Comparison of ENCODE assay signal across 31 cellular contexts in genomic region chr6:52942221-52942620, GRCh38. TPM values are rescaled to one million over a fixed set of nuclear protein-coding genes. Genes with fewer than 3 reads are reported as not detected.
"Had no signal": no experiment of that assay in that cellular context is flagged by ENCODE, and none has a peak within 500 bp of the region (broad histone marks: within the 10 kb centered on the region; RNA-seq: fewer than 3 reads in every experiment).

No MANE protein-coding gene starts in this region.

- H3K4me3 ChIP-seq: adrenal gland, ascending aorta, breast epithelium, cardiac muscle cell, colonic mucosa, esophagus muscularis mucosa, gastrocnemius medialis, heart right ventricle had no signal

- H3K9me3 ChIP-seq: adrenal gland, ascending aorta, breast epithelium, colonic mucosa, esophagus muscularis mucosa, gastrocnemius medialis, heart right ventricle had no signal

- H3K9me3 Mint-ChIP-seq: activated CD8-positive, alpha-beta T cell treated with anti-CD3 and anti-CD28 coated beads for 36 hours; activated naive CD4-positive, alpha-beta T cell treated with anti-CD3 and anti-CD28 coated beads for 36 hours; activated naive CD4-positive, alpha-beta T cell treated with anti-CD3 and anti-CD28 coated beads, Interleukin-2, amount 50 U/mL, for 24 hours; activated naive CD8-positive, alpha-beta T cell treated with anti-CD3 and anti-CD28 coated beads for 36 hours; activated naive CD8-positive, alpha-beta T cell treated with anti-CD3 and anti-CD28 coated beads, Interleukin-2, amount 50 U/mL, for 24 hours; activated T-cell treated with anti-CD3 and anti-CD28 coated beads, Interleukin-2, amount 50 U/mL, for 4 hours; activated T-helper 1 cell treated with anti-CD3 and anti-CD28 coated beads, Interleukin-12 subunit alpha, Interleukin-12 subunit beta, Interleukin-2, Interleukin-4 antibody, amounts not matched to agents 30 ng/mL and 10 ng/mL and 1 ng/mL, durations not matched to agents 14 hours and 24 hours and 36 hours; activated T-helper 2 cell treated with anti-CD3 and anti-CD28 coated beads, Interferon-gamma antibody, Interleukin-2, Interleukin-4, amounts not matched to agents 10 μg/mL and 5 μg/mL and 100 μg/mL, durations not matched to agents 14 hours and 24 hours and 36 hours; brain had no signal

- H3K4me1 Mint-ChIP-seq: brain had no signal

- H3K27ac Mint-ChIP-seq: activated CD8-positive, alpha-beta T cell treated with anti-CD3 and anti-CD28 coated beads for 36 hours; activated naive CD4-positive, alpha-beta T cell treated with anti-CD3 and anti-CD28 coated beads for 36 hours; activated naive CD4-positive, alpha-beta T cell treated with anti-CD3 and anti-CD28 coated beads, Interleukin-2, amount 50 U/mL, for 24 hours; activated naive CD8-positive, alpha-beta T cell treated with anti-CD3 and anti-CD28 coated beads for 36 hours; activated naive CD8-positive, alpha-beta T cell treated with anti-CD3 and anti-CD28 coated beads, Interleukin-2, amount 50 U/mL, for 24 hours; activated T-helper 1 cell treated with anti-CD3 and anti-CD28 coated beads, Interleukin-12 subunit alpha, Interleukin-12 subunit beta, Interleukin-2, Interleukin-4 antibody, amounts not matched to agents 30 ng/mL and 10 ng/mL and 1 ng/mL, durations not matched to agents 14 hours and 24 hours and 36 hours; activated T-helper 2 cell treated with anti-CD3 and anti-CD28 coated beads, Interferon-gamma antibody, Interleukin-2, Interleukin-4, amounts not matched to agents 10 μg/mL and 5 μg/mL and 100 μg/mL, durations not matched to agents 14 hours and 24 hours and 36 hours; brain had no signal

- H3K36me3 Mint-ChIP-seq: activated naive CD4-positive, alpha-beta T cell treated with anti-CD3 and anti-CD28 coated beads, Interleukin-2, amount 50 U/mL, for 24 hours; activated naive CD8-positive, alpha-beta T cell treated with anti-CD3 and anti-CD28 coated beads for 36 hours; brain had no signal

- H3K27ac ChIP-seq: adrenal gland, ascending aorta, breast epithelium, cardiac muscle cell, colonic mucosa, esophagus muscularis mucosa, foreskin keratinocyte, gastrocnemius medialis, heart right ventricle had no signal

- H3K36me3 ChIP-seq: adrenal gland, ascending aorta, breast epithelium, cardiac muscle cell, colonic mucosa, esophagus muscularis mucosa, gastrocnemius medialis, heart right ventricle had no signal

- DNase-seq: activated CD4-positive, alpha-beta T cell treated with anti-CD3 and anti-CD28 coated beads for 48 hours; activated CD4-positive, alpha-beta T cell treated with anti-CD3 and anti-CD28 coated beads, Interleukin-2, amount 50 U/mL, for 1 hour; activated CD4-positive, alpha-beta T cell treated with anti-CD3 and anti-CD28 coated beads, Interleukin-2, amount 50 U/mL, for 48 hours; activated CD8-positive, alpha-beta memory T cell treated with anti-CD3 and anti-CD28 coated beads for 24 hours; activated CD8-positive, alpha-beta T cell treated with anti-CD3 and anti-CD28 coated beads for 36 hours; activated effector memory CD4-positive, alpha-beta T cell treated with anti-CD3 and anti-CD28 coated beads, Interleukin-2, amount 50 U/mL, for 16 hours; activated naive CD4-positive, alpha-beta T cell treated with anti-CD3 and anti-CD28 coated beads for 36 hours; activated naive CD8-positive, alpha-beta T cell treated with anti-CD3 and anti-CD28 coated beads for 36 hours; activated naive CD8-positive, alpha-beta T cell treated with anti-CD3 and anti-CD28 coated beads, Interleukin-2, amount 50 U/mL, for 24 hours; activated T-cell treated with anti-CD3 and anti-CD28 coated beads, Interleukin-2, amount 50 U/mL, for 4 hours; adrenal gland; central memory CD4-positive, alpha-beta T cell; cerebellar nuclear complex; colonic mucosa; effector memory CD4-positive, alpha-beta T cell; erythroblast; foreskin keratinocyte; gastrocnemius medialis; heart right ventricle; T-helper 2 cell had no signal

- H3K27me3 ChIP-seq: adrenal gland, ascending aorta, breast epithelium, cardiac muscle cell, colonic mucosa, esophagus muscularis mucosa, gastrocnemius medialis had no signal

- H3K4me1 ChIP-seq: ascending aorta, breast epithelium, colonic mucosa, esophagus muscularis mucosa, foreskin keratinocyte, gastrocnemius medialis, heart right ventricle had no signal

- ATAC-seq: activated CD8-positive, alpha-beta T cell treated with anti-CD3 and anti-CD28 coated beads for 36 hours; activated naive CD8-positive, alpha-beta T cell treated with anti-CD3 and anti-CD28 coated beads, Interleukin-2, amount 50 U/mL, for 24 hours; activated T-cell treated with anti-CD3 and anti-CD28 coated beads, Interleukin-2, amount 50 U/mL, for 4 hours; foreskin keratinocyte; gastrocnemius medialis; heart right ventricle had no signal

- H3K4me3 Mint-ChIP-seq: activated CD8-positive, alpha-beta T cell treated with anti-CD3 and anti-CD28 coated beads for 36 hours; activated naive CD4-positive, alpha-beta T cell treated with anti-CD3 and anti-CD28 coated beads for 36 hours; activated naive CD4-positive, alpha-beta T cell treated with anti-CD3 and anti-CD28 coated beads, Interleukin-2, amount 50 U/mL, for 24 hours; activated naive CD8-positive, alpha-beta T cell treated with anti-CD3 and anti-CD28 coated beads for 36 hours; activated naive CD8-positive, alpha-beta T cell treated with anti-CD3 and anti-CD28 coated beads, Interleukin-2, amount 50 U/mL, for 24 hours; activated T-cell treated with anti-CD3 and anti-CD28 coated beads, Interleukin-2, amount 50 U/mL, for 4 hours; activated T-helper 1 cell treated with anti-CD3 and anti-CD28 coated beads, Interleukin-12 subunit alpha, Interleukin-12 subunit beta, Interleukin-2, Interleukin-4 antibody, amounts not matched to agents 30 ng/mL and 10 ng/mL and 1 ng/mL, durations not matched to agents 14 hours and 24 hours and 36 hours; brain had no signal

RNA-seq across cellular contexts. Expression of gene GSTA3, which starts 32.7 kb away (rescaled TPM):
- total RNA-seq: activated CD8-positive, alpha-beta T cell treated with anti-CD3 and anti-CD28 coated beads for 36 hours; activated naive CD4-positive, alpha-beta T cell treated with anti-CD3 and anti-CD28 coated beads for 36 hours; activated naive CD8-positive, alpha-beta T cell treated with anti-CD3 and anti-CD28 coated beads for 36 hours; activated T-cell treated with anti-CD3 and anti-CD28 coated beads, Interleukin-2, amount 50 U/mL, for 4 hours; activated T-helper 1 cell treated with anti-CD3 and anti-CD28 coated beads, Interleukin-12 subunit alpha, Interleukin-12 subunit beta, Interleukin-2, Interleukin-4 antibody, amounts not matched to agents 30 ng/mL and 10 ng/mL and 1 ng/mL, durations not matched to agents 14 hours and 24 hours and 36 hours; activated T-helper 2 cell treated with anti-CD3 and anti-CD28 coated beads, Interferon-gamma antibody, Interleukin-2, Interleukin-4, amounts not matched to agents 10 μg/mL and 5 μg/mL and 100 μg/mL, durations not matched to agents 14 hours and 24 hours and 36 hours; ascending aorta; breast epithelium; cardiac muscle cell; colonic mucosa; dermis microvascular lymphatic vessel endothelial cell; esophagus muscularis mucosa; foreskin keratinocyte; gastrocnemius medialis; glomerular endothelial cell; heart right ventricle; T-helper 1 cell treated with Interleukin-12 subunit alpha and Interleukin-12 subunit beta and Interleukin-4 antibody, amounts not matched to agents 30 ng/mL and 1 ng/mL, for 36 hours had no signal
- polyA plus RNA-seq: cardiac muscle cell, foreskin keratinocyte, heart right ventricle had no signal
